In the genomic region with DNA sequence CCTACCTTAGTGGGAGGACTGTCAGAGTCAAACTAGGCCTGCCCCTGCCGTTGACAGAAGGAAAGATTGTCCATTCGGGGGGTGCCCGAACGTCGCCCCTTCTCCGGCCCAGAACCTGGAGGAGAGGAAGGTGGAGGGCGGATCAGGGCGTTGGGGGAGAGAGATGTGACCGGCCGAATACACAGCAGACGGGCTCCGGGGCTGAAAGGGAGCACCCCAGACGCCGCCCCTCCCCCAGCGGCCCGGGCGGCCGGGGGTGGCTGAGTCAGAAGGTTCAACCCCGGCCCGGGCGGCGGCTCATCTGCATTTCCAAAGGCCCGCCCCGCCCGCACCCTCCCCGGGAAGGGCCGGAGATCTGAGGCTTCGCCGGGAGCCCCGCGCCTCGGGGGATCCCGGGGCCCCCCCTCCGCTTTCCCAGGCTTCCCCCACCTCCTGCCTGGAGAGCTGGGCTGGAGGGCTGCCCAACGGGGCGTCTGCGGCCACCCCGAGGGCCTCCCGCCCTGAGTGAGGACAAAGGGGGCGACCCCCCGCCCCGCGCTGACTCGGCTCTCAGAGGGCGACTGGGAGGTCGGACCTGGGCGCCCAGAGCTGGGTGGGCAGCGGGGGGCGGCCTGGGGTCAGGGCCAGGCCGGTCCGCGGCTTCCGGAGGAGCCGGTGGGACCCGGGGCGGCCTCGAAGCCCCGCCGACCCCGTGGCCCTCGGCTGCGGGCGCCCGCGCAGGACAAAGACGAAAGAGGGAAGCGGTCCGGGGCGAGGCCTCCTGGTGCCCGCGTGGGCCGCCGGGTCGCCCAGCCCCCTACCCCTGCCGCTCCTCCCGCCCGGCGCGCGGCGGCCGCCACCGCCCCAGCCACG, we compare ENCODE assay signal across 8 cellular contexts. TPM values are rescaled to one million over a fixed set of nuclear protein-coding genes. Genes with fewer than 3 reads are reported as not detected.
A peak's percentile ranks its signal among the peaks of the same experiment; 100 is the strongest.
DNase-seq lines count a peak whose midpoint lies in the region; ATAC-seq, FAIRE-seq and TF ChIP-seq lines count a peak whose summit lies in the region.

No MANE protein-coding gene starts in this region.

- peaks cover 44% of the 10 kb centered on the region for H3K4me1 ChIP-seq in BLaER1

- H4K20me1 ChIP-seq in BLaER1, result peaks cover 43% of the 10 kb centered on the region

- H3K9me3 ChIP-seq in BLaER1, result no peaks in the 10 kb centered on the region

- H3K36me3 Mint-ChIP-seq in immature natural killer cell, result no peaks in the 10 kb centered on the region

- FAIRE-seq in bronchial epithelial cell (lab: Jason Lieb, UNC), result no peak

- peak overlapping the region; percentile 96 for H3K4me3 ChIP-seq in BLaER1
- peak overlapping the region; percentile 59 for H3K4me3 ChIP-seq in WI38 (ENCODE audit: low read depth, low read length)
- peak overlapping the region; percentile 68 for H3K4me3 ChIP-seq in bronchial epithelial cell (ENCODE audit: low read depth, low read length)
- peak overlapping the region; percentile 58 to 91 (median 69) for H3K4me3 ChIP-seq in skin epidermis

- ATAC-seq in GM19463 (IDR thresholded peaks at IDR 0.05; ENCODE audit: unreplicated experiment) (peak; percentile 37), HG02763 (IDR thresholded peaks at IDR 0.05; ENCODE audit: unreplicated experiment) (no peak)

- H3K9ac ChIP-seq in BLaER1, result peak overlapping the region; percentile 100

- TF ChIP-seq CTCF in WI38 (IDR thresholded peaks at IDR 0.05; ENCODE audit: low read depth, low read length), result no peak
- TF ChIP-seq CTCF in bronchial epithelial cell (IDR thresholded peaks at IDR 0.05; ENCODE audit: insufficient read depth, low read length, severe bottlenecking), result no peak

- H3K27me3 ChIP-seq in BLaER1, result no peaks in the 10 kb centered on the region
- no peaks in the 10 kb centered on the region for H3K27me3 ChIP-seq in bronchial epithelial cell (ENCODE audit: control insufficient read depth, insufficient read depth, low read length)

- peak overlapping the region; percentile 93 for H3K4me2 ChIP-seq in BLaER1

- H3K27ac Mint-ChIP-seq in immature natural killer cell, result peak overlapping the region; percentile 83 to 96 (median 92)

- H3K4me1 Mint-ChIP-seq in immature natural killer cell, result peaks cover 41 to 50% of the 10 kb centered on the region in 2 donors

- H3K36me3 ChIP-seq in BLaER1 (peaks cover 30% of the 10 kb centered on the region), bronchial epithelial cell (ENCODE audit: control insufficient read depth, insufficient read depth, low read length) (peaks cover 11% of the 10 kb centered on the region)

- H3K9me3 Mint-ChIP-seq in immature natural killer cell, result no peaks in the 10 kb centered on the region

- H3K4me3 Mint-ChIP-seq in immature natural killer cell, result peak overlapping the region; percentile 79 to 89 (median 87)

- DNase-seq in NCI-H187 treated with DMSO at 0.1 percent for 48 hours (lab: John Stamatoyannopoulos, UW), result peak; percentile 52
- peak; percentile 68 for DNase-seq in bronchial epithelial cell (ENCODE audit: low read depth)
- peak; percentile 64 to 70 (median 69) for DNase-seq in immature natural killer cell

- peak overlapping the region; percentile 100 for H3K27ac ChIP-seq in BLaER1
- peak overlapping the region; percentile 99 to 100 (median 100) for H3K27ac ChIP-seq in skin epidermis

- peaks cover 13 to 36% (median 24%) of the 10 kb centered on the region in 3 donors for H3K27me3 Mint-ChIP-seq in immature natural killer cell (ENCODE audit: low read depth in 3 of 3)

RNA-seq across cellular contexts. Expression of a gene that starts 3.7 kb away (rescaled TPM):
- total RNA-seq in bronchial epithelial cell, result 1.8 and 2.2 TPM in 2 replicates
- 1 to 10 TPM in 1 of 3 donors, under 1 TPM in 1, not detected in 1; 0.56 to 2.3 TPM for polyA plus RNA-seq in immature natural killer cell

RNA-seq across cellular contexts. Expression of a gene that starts 6.6 kb away (rescaled TPM):
- 15.5 and 27.7 TPM in 2 replicates for total RNA-seq in bronchial epithelial cell
- 100 to 1,000 TPM in 2 of 3 donors, 10 to 100 TPM in 1; 97.6 to 183 (median 128) TPM for polyA plus RNA-seq in immature natural killer cell

RNA-seq across cellular contexts. Expression of a gene that starts 58.6 kb away (rescaled TPM):
- total RNA-seq in bronchial epithelial cell, result 0.79 TPM in 1 of 2 replicates, not detected in the other
- not detected for polyA plus RNA-seq in immature natural killer cell
